In the genomic region with DNA sequence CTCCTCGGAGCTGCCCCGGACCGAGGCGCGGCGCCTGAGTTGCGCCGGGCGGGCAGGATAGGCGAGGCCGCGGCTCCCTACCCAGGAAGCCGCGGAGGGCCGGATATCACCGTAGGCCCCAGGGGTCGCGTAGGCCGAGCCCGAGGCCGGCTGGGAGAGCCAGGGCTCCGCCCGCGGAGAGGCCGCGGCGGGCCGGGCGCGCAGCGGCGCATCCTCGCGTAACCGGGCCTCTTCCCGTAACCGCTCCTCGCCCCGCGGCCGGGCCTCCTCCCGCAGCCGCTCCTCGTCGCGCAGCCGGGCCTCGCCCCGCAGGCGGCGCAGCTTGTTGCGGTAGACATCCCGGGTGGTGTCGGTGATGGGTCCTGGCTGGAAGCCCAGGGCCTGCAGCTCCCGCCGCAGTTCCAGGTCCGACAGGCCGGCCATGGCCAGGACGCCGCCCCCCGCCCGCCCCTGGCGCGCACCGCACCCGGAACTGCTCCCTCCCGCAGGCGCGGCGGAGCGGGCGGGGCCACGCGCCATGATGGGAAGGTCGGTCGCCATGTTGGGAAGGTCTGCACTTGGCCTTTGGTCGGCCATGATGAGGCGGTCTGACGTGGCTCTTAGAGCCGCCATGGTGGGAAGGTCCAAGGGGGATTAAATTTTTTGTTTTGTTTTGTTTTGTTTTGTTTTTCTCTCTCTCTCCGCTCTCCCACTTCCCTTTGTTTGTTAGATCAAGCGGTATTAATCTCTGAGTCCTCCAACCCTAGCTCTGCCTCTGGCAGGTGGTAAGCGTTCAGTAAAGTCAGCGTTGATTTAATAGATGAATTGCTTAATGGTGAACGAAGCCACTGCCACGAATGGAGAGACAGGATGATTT, we compare ENCODE assay signal across 8 cellular contexts. TPM values are rescaled to one million over a fixed set of nuclear protein-coding genes. Genes with fewer than 3 reads are reported as not detected.
DNase-seq lines count a peak whose midpoint lies in the region; ATAC-seq, FAIRE-seq and TF ChIP-seq lines count a peak whose summit lies in the region.

A gene (minus strand): TSS at position 437 of the 856 bp plus-strand sequence. CDS start 14 bp downstream, at position 423.

- H3K18ac ChIP-seq in H1 (ENCODE audit: extremely low read depth, low read length) (peak within 1 kb of the TSS; percentile 96), mesendoderm (ENCODE audit: low read length) (peak within 1 kb of the TSS; percentile 93)

- no peak; a peak in 1 of 4 replicates for TF ChIP-seq RAD21 in H1 (IDR thresholded peaks at IDR 0.05 in 1 of 2, conservative IDR thresholded peaks at IDR 0.05 in 1 of 2; ENCODE audit: low read depth in 2 of 2, low read length in 2 of 2)

- H2AK5ac ChIP-seq in H1 (ENCODE audit: low read depth, low read length): peak within 1 kb of the TSS; percentile 87
- H2AK5ac ChIP-seq in mesendoderm (ENCODE audit: low read length): peak within 1 kb of the TSS; percentile 80

- H3K4me3 ChIP-seq in H1 (ENCODE audit: extremely low read depth in 1 of 4, insufficient read depth in 2 of 4, low read depth in 3 of 4, low read length in 4 of 4) (peak within 1 kb of the TSS; percentile 59 to 94 (median 74)), mesendoderm (ENCODE audit: low read length) (peak within 1 kb of the TSS; percentile 79)

- H3K27me3 ChIP-seq in H1 (replicated peaks in 1 of 4; ENCODE audit: control insufficient read depth in 3 of 4, extremely low read depth in 1 of 4, insufficient read depth in 3 of 4, low read length in 3 of 4): no peaks in the 10 kb centered on the region
- H3K27me3 ChIP-seq in mesendoderm (ENCODE audit: insufficient read depth, low read length, poor library complexity): no peaks in the 10 kb centered on the region

- FAIRE-seq in H1 (lab: Jason Lieb, UNC): no peak

- peaks cover 11 to 44% of the 10 kb centered on the region in 2 experiments for H3K79me2 ChIP-seq in H1 (ENCODE audit: control insufficient read depth in 1 of 2, insufficient read depth in 2 of 2, low read length in 2 of 2)
- H3K79me2 ChIP-seq in mesendoderm (ENCODE audit: control insufficient read depth, insufficient read depth, low read length): peaks cover 22% of the 10 kb centered on the region

- peak within 1 kb of the TSS; percentile 76; the same call in 1 of the 2 replicates for H2BK20ac ChIP-seq in H1 (ENCODE audit: low read length)

- peak in 1 of 2 experiments; percentile 52; a peak in 2 of 3 replicates for TF ChIP-seq POLR2A in H1 (IDR thresholded peaks at IDR 0.05; ENCODE audit: control extremely low read depth in 1 of 2, low read depth in 2 of 2, low read length in 2 of 2)

- H2BK5ac ChIP-seq in H1 (ENCODE audit: low read depth, low read length): peak within 1 kb of the TSS; percentile 96
- H2BK5ac ChIP-seq in mesendoderm (ENCODE audit: low read length): peak within 1 kb of the TSS; percentile 67

- CTCF ChIA-PET in H1 (lab: Charles Lee; ENCODE audit: partially characterized antibody): interaction anchor here (1.0 to 1.9 kb wide), 6 partner anchors 9 to 353 kb away, joined by 3 to 5 read pairs (median 4); a partner anchor contains a TSS

- H3K27ac ChIP-seq in H1 (ENCODE audit: low read depth, low read length): peak within 1 kb of the TSS; percentile 76
- peak within 1 kb of the TSS; percentile 87 for H3K27ac ChIP-seq in mesendoderm (ENCODE audit: low read depth, low read length)

- H3K9ac ChIP-seq in H1 (replicated peaks in 1 of 4; ENCODE audit: extremely low read depth in 1 of 4, low read depth in 3 of 4, low read length in 3 of 4) (peak within 1 kb of the TSS; percentile 70 to 84 (median 80)), mesendoderm (ENCODE audit: low read length) (peak within 1 kb of the TSS; percentile 92)

- peak within 1 kb of the TSS; percentile 36 for H4K91ac ChIP-seq in H1 (replicated peaks; ENCODE audit: insufficient read length, low read length)

- H4K20me1 ChIP-seq in H1 (replicated peaks in 1 of 2; ENCODE audit: control insufficient read depth in 1 of 2, insufficient read depth in 2 of 2, low read length in 2 of 2): peaks cover 0 to 2% of the 10 kb centered on the region in 2 experiments

- H2BK12ac ChIP-seq in H1 (ENCODE audit: low read depth, low read length): peak within 1 kb of the TSS; percentile 99

- peak within 1 kb of the TSS; percentile 95 for H4K8ac ChIP-seq in H1 (ENCODE audit: extremely low read depth, insufficient read depth, low read length)
- H4K8ac ChIP-seq in mesendoderm (ENCODE audit: low read depth, low read length): no peak within 1 kb of the TSS

- 6% methylated on average over 55 of the region's 86 CpGs; no CpG with 5 or more reads in 1 of the 2 experiments for WGBS in H1 (ENCODE audit: extremely low coverage in 1 of 2, insufficient coverage in 1 of 2, insufficient read length in 1 of 2, insufficient replicate concordance in 2 of 2, low coverage in 1 of 2, low lambda C conversion rate in 2 of 2, missing lambda C conversion rate in 1 of 2), 2 experiments
- no CpG with 5 or more reads among the region's 86 CpGs for WGBS in mesendoderm (ENCODE audit: extremely low coverage, insufficient coverage, low lambda C conversion rate)

- H3K4me1 ChIP-seq in H1 (replicated peaks in 1 of 4; ENCODE audit: control insufficient read depth in 3 of 4, insufficient read depth in 4 of 4, low read length in 3 of 4) (peaks cover 18 to 63% (median 30%) of the 10 kb centered on the region in 4 experiments), mesendoderm (ENCODE audit: control insufficient read depth, low read depth, low read length) (peaks cover 15% of the 10 kb centered on the region)

- H3K79me1 ChIP-seq in H1 (ENCODE audit: low read depth, low read length): peaks cover 8% of the 10 kb centered on the region
- peaks cover 14% of the 10 kb centered on the region for H3K79me1 ChIP-seq in mesendoderm (ENCODE audit: low read length)

- 0 out of 4 replicates have a peak, but pooled peaks of 1 of the 3 experiments have one; percentile 2 for TF ChIP-seq CTCF in H1 (IDR thresholded peaks at IDR 0.05; ENCODE audit: control extremely low read depth in 1 of 3, insufficient read depth in 1 of 3, low read depth in 1 of 3, low read length in 3 of 3)

- no peak within 1 kb of the TSS for H3K14ac ChIP-seq in H1 (ENCODE audit: insufficient read length)

- H2AFZ ChIP-seq in H1 (ENCODE audit: low read length): peak within 1 kb of the TSS; percentile 72

- H3K9me3 ChIP-seq in H1 (ENCODE audit: insufficient read depth in 2 of 2, low read depth in 1 of 2, low read length in 1 of 2): no peaks in the 10 kb centered on the region

- H2BK120ac ChIP-seq in H1 (replicated peaks; ENCODE audit: low read depth, low read length) (peak within 1 kb of the TSS; percentile 81), mesendoderm (ENCODE audit: low read depth, low read length) (peak within 1 kb of the TSS; percentile 22)

- TF ChIP-seq EP300 in H1 (IDR thresholded peaks at IDR 0.05; ENCODE audit: borderline replicate concordance in 1 of 2, low read depth in 2 of 2, low read length in 2 of 2): no peak

- H4K5ac ChIP-seq in H1 (ENCODE audit: insufficient read length, low read depth, low read length): peak within 1 kb of the TSS; percentile 73
- peak within 1 kb of the TSS; percentile 78 for H4K5ac ChIP-seq in mesendoderm (ENCODE audit: low read length)

- H3K56ac ChIP-seq in H1 (replicated peaks; ENCODE audit: insufficient read length, low read depth, low read length) (peak within 1 kb of the TSS; percentile 34), mesendoderm (ENCODE audit: low read length) (peak within 1 kb of the TSS; percentile 97)

- peak; percentile 89 for DNase-seq in COLO668 (lab: John Stamatoyannopoulos, UW; ENCODE audit: unreplicated experiment)
- peak; percentile 90 for DNase-seq in HT1080 (ENCODE audit: low read depth)
- DNase-seq in NOMO-1 treated with dmso at 0.1 percent for 144 hours (lab: John Stamatoyannopoulos, UW; ENCODE audit: unreplicated experiment): peak; percentile 80
- peak; percentile 78 to 90 (median 82) for DNase-seq in activated CD8-positive, alpha-beta memory T cell treated with anti-CD3 and anti-CD28 coated beads for 48 hours (ENCODE audit: low read depth in 2 of 3, low spot score in 2 of 3)
- DNase-seq in H1 (ENCODE audit: low read depth in 1 of 2, low spot score in 2 of 2): peak; percentile 71 to 95
- DNase-seq in mesendoderm: peak; percentile 96
- peak; percentile 90 for DNase-seq in stimulated activated CD8-positive, alpha-beta memory T cell treated with anti-CD3 and anti-CD28 coated beads, Interleukin-12 subunit alpha, Interleukin-12 subunit beta, amount 100 ng/mL, for 4 hours (ENCODE audit: low read depth)

- H2BK15ac ChIP-seq in H1 (ENCODE audit: low read length) (peak within 1 kb of the TSS; percentile 83), mesendoderm (replicated peaks; ENCODE audit: low read depth) (no peak within 1 kb of the TSS)

- H3K4ac ChIP-seq in H1 (replicated peaks; ENCODE audit: insufficient read length, low read depth, low read length) (peak within 1 kb of the TSS; percentile 54), mesendoderm (ENCODE audit: low read depth, low read length) (peak within 1 kb of the TSS; percentile 92)

- H3K23me2 ChIP-seq in H1 (ENCODE audit: low read depth, low read length): peaks cover 2% of the 10 kb centered on the region

- peak within 1 kb of the TSS; percentile 83 to 93 for H3K4me2 ChIP-seq in H1 (ENCODE audit: insufficient read depth in 1 of 2, low read depth in 2 of 2, low read length in 2 of 2)
- H3K4me2 ChIP-seq in mesendoderm (ENCODE audit: low read length): peak within 1 kb of the TSS; percentile 49

- H3K23ac ChIP-seq in H1 (ENCODE audit: insufficient read length) (no peak within 1 kb of the TSS), mesendoderm (ENCODE audit: low read length) (peak within 1 kb of the TSS; percentile 4)

- H3K36me3 ChIP-seq in H1 (ENCODE audit: control insufficient read depth in 2 of 4, insufficient read depth in 4 of 4, low read length in 3 of 4): peaks cover 2 to 17% (median 7%) of the 10 kb centered on the region in 4 experiments; a peak in 5 of 8 replicates
- H3K36me3 ChIP-seq in mesendoderm (ENCODE audit: control insufficient read depth, insufficient read depth, low read length): no peaks in the 10 kb centered on the region

- ATAC-seq in GM21360 (IDR thresholded peaks at IDR 0.05; ENCODE audit: unreplicated experiment): peak; percentile 81

- POLR2A ChIA-PET in H1 (lab: Charles Lee; ENCODE audit: partially characterized antibody): interaction anchor here (0.8 to 4.5 kb wide), 6 partner anchors 11 to 230 kb away, joined by 3 to 39 read pairs (median 5); no protein-coding TSS in a partner anchor

RNA-seq across cellular contexts. Expression of the gene that starts here (rescaled TPM):
- total RNA-seq in HT1080 (2014; rRNA removed; shearing (Covaris generic)): 33.8 and 39.7 TPM in 2 replicates
- 42.7 and 44.1 TPM in 2 replicates for polyA plus RNA-seq in HT1080 (2015; cell fraction: cytosol; rRNA removed)
- polyA plus RNA-seq in HT1080 (2015; cell fraction: nucleus; rRNA removed): 98.5 and 119 TPM in 2 replicates
- total RNA-seq in H1 (2021; fragmentation: NEBNext Ultra II Directional; extraction: Animal tissue kit (Norgen Biotek cat#: 25700)): 54.1 and 57.3 TPM in 2 replicates
- 32.7 and 54.9 TPM in 2 replicates for polyA plus RNA-seq in H1 (2011; rRNA removed)
- 58.9 TPM for polyA plus RNA-seq in H1 (2011; cell fraction: cytosol; rRNA removed)
- polyA plus RNA-seq in H1 (2011; cell fraction: nucleus; rRNA removed): 127 TPM
- polyA plus RNA-seq in H1 (2012, experiment 1 of 2): 58.7 to 71.6 TPM (median 62.9 TPM) in 4 replicates
- polyA plus RNA-seq in H1 (2012, experiment 2 of 2): 48.3 TPM
- 44.0 TPM for polyA plus RNA-seq in H1 (2013, experiment 1 of 2)
- 48.2 TPM for polyA plus RNA-seq in H1 (2013, experiment 2 of 2)
- 47.6 and 60.5 TPM in 2 replicates for polyA minus RNA-seq in H1 (2011; rRNA and poly(A)+ RNA removed)
- polyA minus RNA-seq in H1 (2011; cell fraction: cytosol; rRNA and poly(A)+ RNA removed): 36.8 TPM
- 82.4 TPM for polyA minus RNA-seq in H1 (2011; cell fraction: nucleus; rRNA and poly(A)+ RNA removed)
- polyA plus RNA-seq in mesendoderm (2013, experiment 1 of 2): 23.7 TPM
- 22.2 TPM for polyA plus RNA-seq in mesendoderm (2013, experiment 2 of 2)

Comparison
In these comparisons a context has a peak if more than half of its experiments do, and no peak if none do; other contexts are left out.
1. Peak in every context shown above with its lines: DNase-seq, ATAC-seq, H3K4me3 ChIP-seq and H3K27ac ChIP-seq.